2 cellular contexts compared by ENCODE assay signal in genomic region chr5:1464511-1464910, GRCh38.
TF ChIP-seq lines count a peak whose summit lies in the region.

No MANE protein-coding gene starts in this region.

TF ChIP-seq in HEK293T, 16 proteins besides CTCF, POLR2A, EP300 and RAD21:
- TF ChIP-seq TARDBP (IDR thresholded peaks at IDR 0.05) = peak; percentile 80
- no peak for TF ChIP-seq ZNF384 (IDR thresholded peaks at IDR 0.05)

TF ChIP-seq in H1, 55 proteins besides CTCF, POLR2A, EP300 and RAD21:
- TF ChIP-seq GABPA (IDR thresholded peaks at IDR 0.05; ENCODE audit: borderline replicate concordance, insufficient read depth, low read length) (no peak), TBP (IDR thresholded peaks at IDR 0.05; ENCODE audit: low read depth, low read length) (no peak), RBBP5 (IDR thresholded peaks at IDR 0.05; ENCODE audit: borderline replicate concordance, low read depth, low read length) (no peak), SUZ12 (IDR thresholded peaks at IDR 0.05; ENCODE audit: low read length) (no peak), NANOG (IDR thresholded peaks at IDR 0.05; ENCODE audit: insufficient read depth, low read depth, low read length, poor library complexity, severe bottlenecking) (no peak), KDM1A (IDR thresholded peaks at IDR 0.05; ENCODE audit: borderline replicate concordance, low read length) (no peak), ATF3 (IDR thresholded peaks at IDR 0.05; ENCODE audit: insufficient read depth, low read depth, low read length) (no peak), MAFK (IDR thresholded peaks at IDR 0.05; ENCODE audit: low read depth, low read length) (no peak), HDAC6 (IDR thresholded peaks at IDR 0.05; ENCODE audit: low read depth, low read length) (no peak), CBX8 (IDR thresholded peaks at IDR 0.05; ENCODE audit: borderline replicate concordance, low read depth, low read length) (no peak)
TF ChIP-seq in H1: peak in this region for 0.
